In the genomic region with DNA sequence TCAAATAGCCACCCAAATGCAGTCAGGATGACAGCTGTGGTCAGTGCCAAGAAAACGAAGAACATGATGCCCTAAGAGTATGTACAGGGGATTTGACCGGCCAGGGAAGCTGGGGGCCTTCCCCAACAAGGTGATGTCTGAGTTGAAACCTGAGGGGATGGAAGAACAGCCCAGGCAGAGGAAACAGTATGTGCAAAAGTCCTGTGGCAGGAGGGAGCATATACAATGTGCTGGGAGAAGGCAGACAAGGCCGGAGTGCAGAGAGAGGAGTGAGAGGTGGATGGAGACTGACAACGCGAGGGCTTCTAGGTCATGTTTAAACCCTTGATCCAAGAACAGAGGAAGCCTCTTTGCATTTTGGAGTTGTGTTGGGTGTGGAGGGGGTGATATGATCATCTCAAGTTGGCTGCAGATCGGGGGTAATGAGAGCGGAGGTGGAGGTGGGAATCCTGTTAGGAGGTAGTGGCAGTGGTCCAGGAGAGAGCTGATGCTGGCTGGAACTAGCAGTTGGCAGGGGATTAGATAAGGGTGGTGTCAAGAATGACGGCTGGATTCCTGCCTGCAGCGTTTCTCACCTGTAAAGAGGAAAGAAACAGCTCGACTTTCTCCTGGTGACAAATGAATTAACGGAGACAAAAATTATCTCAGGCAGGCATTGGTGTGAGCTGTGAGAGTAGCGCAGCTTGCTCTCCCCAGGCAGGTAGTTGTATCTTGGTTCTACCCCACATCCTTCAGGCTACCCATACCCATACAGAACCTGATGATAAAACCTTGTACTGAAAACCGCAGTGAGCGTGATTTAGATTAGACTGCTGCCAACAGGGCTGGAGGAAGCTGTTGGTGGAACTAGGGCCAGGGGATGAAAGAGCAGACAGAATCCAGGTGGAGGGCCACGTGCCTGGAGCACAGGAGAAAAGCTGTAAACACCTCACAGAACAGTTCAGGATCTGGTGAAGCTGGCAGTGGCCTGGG, we compare ENCODE assay signal across 1 cellular context.
TF ChIP-seq lines count a peak whose summit lies in the region.

No MANE protein-coding gene starts in this region.

TF ChIP-seq in GM23338, 12 proteins besides CTCF, POLR2A, EP300 and RAD21 (continued from another document):
- TF ChIP-seq, protein P1, sequence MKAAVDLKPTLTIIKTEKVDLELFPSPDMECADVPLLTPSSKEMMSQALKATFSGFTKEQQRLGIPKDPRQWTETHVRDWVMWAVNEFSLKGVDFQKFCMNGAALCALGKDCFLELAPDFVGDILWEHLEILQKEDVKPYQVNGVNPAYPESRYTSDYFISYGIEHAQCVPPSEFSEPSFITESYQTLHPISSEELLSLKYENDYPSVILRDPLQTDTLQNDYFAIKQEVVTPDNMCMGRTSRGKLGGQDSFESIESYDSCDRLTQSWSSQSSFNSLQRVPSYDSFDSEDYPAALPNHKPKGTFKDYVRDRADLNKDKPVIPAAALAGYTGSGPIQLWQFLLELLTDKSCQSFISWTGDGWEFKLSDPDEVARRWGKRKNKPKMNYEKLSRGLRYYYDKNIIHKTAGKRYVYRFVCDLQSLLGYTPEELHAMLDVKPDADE (IDR thresholded peaks at IDR 0.05), result no peak
- TF ChIP-seq ZNF114 (CRISPR knock-in tag; IDR thresholded peaks at IDR 0.05) (no peak), ZNF331 (CRISPR knock-in tag; IDR thresholded peaks at IDR 0.05; ENCODE audit: low read depth) (no peak), EZH2phosphoT487 (IDR thresholded peaks at IDR 0.05; ENCODE audit: unreplicated experiment) (no peak), STAT1 (IDR thresholded peaks at IDR 0.05; ENCODE audit: unreplicated experiment) (no peak)
